Comparison of ENCODE assay signal across 13 cellular contexts in genomic region chr15:75025548-75026260, GRCh38. TPM values are rescaled to one million over a fixed set of nuclear protein-coding genes. Genes with fewer than 3 reads are reported as not detected.
DNase-seq lines count a peak whose midpoint lies in the region; ATAC-seq and TF ChIP-seq lines count a peak whose summit lies in the region.
"Had no signal": no experiment of that assay in that cellular context is flagged by ENCODE, and none has a peak within 500 bp of the region (broad histone marks: within the 10 kb centered on the region; RNA-seq: fewer than 3 reads in every experiment).

No MANE protein-coding gene starts in this region.

- H3K27ac ChIP-seq in CD4-positive, alpha-beta memory T cell (ENCODE audit: low read depth, low read length): peak overlapping the region; percentile 14
- H3K27ac ChIP-seq: cardiac muscle cell, suprapubic skin had no signal

- H3K27me3 Mint-ChIP-seq in CD4-positive, alpha-beta memory T cell: no peaks in the 10 kb centered on the region
- H3K27me3 Mint-ChIP-seq in IgD-negative memory B cell: no peaks in the 10 kb centered on the region
- no peaks in the 10 kb centered on the region for H3K27me3 Mint-ChIP-seq in activated CD8-positive, alpha-beta T cell treated with anti-CD3 and anti-CD28 coated beads for 36 hours
- H3K27me3 Mint-ChIP-seq in naive thymus-derived CD8-positive, alpha-beta T cell: no peaks in the 10 kb centered on the region

- H3K9me3 Mint-ChIP-seq in CD4-positive, alpha-beta memory T cell: no peaks in the 10 kb centered on the region
- H3K9me3 Mint-ChIP-seq in IgD-negative memory B cell: no peaks in the 10 kb centered on the region
- no peaks in the 10 kb centered on the region for H3K9me3 Mint-ChIP-seq in activated CD8-positive, alpha-beta T cell treated with anti-CD3 and anti-CD28 coated beads for 36 hours
- H3K9me3 Mint-ChIP-seq in naive thymus-derived CD8-positive, alpha-beta T cell: no peaks in the 10 kb centered on the region

- CTCF ChIA-PET in CD4-positive, alpha-beta memory T cell (lab: Charles Lee; ENCODE audit: partially characterized antibody): interaction anchor here (8.4 kb wide), 1 partner anchor 181 kb away, joined by 126 read pairs; no protein-coding TSS in a partner anchor
- CTCF ChIA-PET in activated CD8-positive, alpha-beta T cell treated with anti-CD3 and anti-CD28 coated beads for 36 hours (lab: Charles Lee): interaction anchor here (0.8 to 8.7 kb wide), 5 partner anchors 18 to 282 kb away, joined by 3 to 89 read pairs (median 4); partner anchors contain the start of gene C15orf39

- intact Hi-C loops in CD4-positive, alpha-beta memory T cell (cut with micrococcal nuclease): loop anchor here (1.0 to 10.0 kb wide), 4 partner anchors 183 to 1031 kb away; partner anchors contain the start of genes FBXO22, MAN2C1, PML and STOML1
- intact Hi-C loops in activated CD8-positive, alpha-beta T cell treated with anti-CD3 and anti-CD28 coated beads for 36 hours (cut with micrococcal nuclease): no loop called here

- peaks cover 28% of the 10 kb centered on the region for H3K4me1 ChIP-seq in CD4-positive, alpha-beta memory T cell (ENCODE audit: insufficient read depth, low read length)

- H3K27me3 ChIP-seq in CD4-positive, alpha-beta memory T cell (ENCODE audit: insufficient read depth, low read length): no peaks in the 10 kb centered on the region
- H3K27me3 ChIP-seq: cardiac muscle cell, suprapubic skin had no signal

- peak overlapping the region in 6 of 8 donors; percentile 64 to 98 (median 84) for H3K4me3 Mint-ChIP-seq in CD4-positive, alpha-beta memory T cell
- H3K4me3 Mint-ChIP-seq in IgD-negative memory B cell: peak overlapping the region in 3 of 4 donors; percentile 83 to 98 (median 88)
- no peak overlapping the region for H3K4me3 Mint-ChIP-seq in activated CD8-positive, alpha-beta T cell treated with anti-CD3 and anti-CD28 coated beads for 36 hours
- H3K4me3 Mint-ChIP-seq in naive thymus-derived CD8-positive, alpha-beta T cell: peak overlapping the region in 7 of 10 donors; percentile 0 to 99 (median 96)

- H3K27ac Mint-ChIP-seq in CD4-positive, alpha-beta memory T cell: peak overlapping the region in 5 of 7 donors; percentile 60 to 91 (median 76)
- peak overlapping the region in 2 of 3 donors; percentile 10 to 20 for H3K27ac Mint-ChIP-seq in IgD-negative memory B cell
- peak overlapping the region; percentile 53 for H3K27ac Mint-ChIP-seq in activated CD8-positive, alpha-beta T cell treated with anti-CD3 and anti-CD28 coated beads for 36 hours
- H3K27ac Mint-ChIP-seq in naive thymus-derived CD8-positive, alpha-beta T cell: peak overlapping the region in 7 of 10 donors; percentile 20 to 97 (median 85)

- no peak for ATAC-seq in activated CD8-positive, alpha-beta T cell treated with anti-CD3 and anti-CD28 coated beads for 36 hours
- no peak for ATAC-seq in naive thymus-derived CD8-positive, alpha-beta T cell
- ATAC-seq in HG03439 (IDR thresholded peaks at IDR 0.05; ENCODE audit: unreplicated experiment): no peak
- ATAC-seq: left lobe of liver had no signal

- no peak for TF ChIP-seq CTCF in activated CD8-positive, alpha-beta T cell treated with anti-CD3 and anti-CD28 coated beads for 36 hours (IDR thresholded peaks at IDR 0.05)

- H3K4me1 Mint-ChIP-seq in CD4-positive, alpha-beta memory T cell: peaks cover 15 to 35% (median 23%) of the 10 kb centered on the region in 4 donors
- H3K4me1 Mint-ChIP-seq in IgD-negative memory B cell: peaks cover 19 to 24% (median 24%) of the 10 kb centered on the region in 3 donors
- H3K4me1 Mint-ChIP-seq in activated CD8-positive, alpha-beta T cell treated with anti-CD3 and anti-CD28 coated beads for 36 hours (ENCODE audit: low read depth): peaks cover 30% of the 10 kb centered on the region
- H3K4me1 Mint-ChIP-seq in naive thymus-derived CD8-positive, alpha-beta T cell: peaks cover 14 to 37% (median 27%) of the 10 kb centered on the region in 4 donors

- peaks cover 5 to 16% of the 10 kb centered on the region in 2 donors for H3K36me3 Mint-ChIP-seq in CD4-positive, alpha-beta memory T cell
- peaks cover 4% of the 10 kb centered on the region for H3K36me3 Mint-ChIP-seq in IgD-negative memory B cell
- peaks cover 17% of the 10 kb centered on the region for H3K36me3 Mint-ChIP-seq in activated CD8-positive, alpha-beta T cell treated with anti-CD3 and anti-CD28 coated beads for 36 hours (ENCODE audit: low read depth)
- peaks cover 0 to 5% (median 0%) of the 10 kb centered on the region in 3 donors for H3K36me3 Mint-ChIP-seq in naive thymus-derived CD8-positive, alpha-beta T cell

- no peak overlapping the region for H3K4me3 ChIP-seq in CD4-positive, alpha-beta memory T cell (ENCODE audit: low read length in 2 of 2)
- H3K4me3 ChIP-seq: cardiac muscle cell, suprapubic skin had no signal

- POLR2A ChIA-PET in CD4-positive, alpha-beta memory T cell (lab: Charles Lee; ENCODE audit: partially characterized antibody): interaction anchor here (3.6 kb wide), 1 partner anchor 176 kb away, joined by 23 read pairs; the partner anchor contains the start of gene C15orf39
- POLR2A ChIA-PET in activated CD8-positive, alpha-beta T cell treated with anti-CD3 and anti-CD28 coated beads for 36 hours (lab: Charles Lee): interaction anchor here (0.9 to 3.1 kb wide), 7 partner anchors 11 to 242 kb away, joined by 3 to 24 read pairs (median 4); partner anchors contain the start of genes C15orf39 and SCAMP5
- POLR2A ChIA-PET in naive thymus-derived CD8-positive, alpha-beta T cell (lab: Charles Lee): interaction anchor here (4.3 kb wide), 1 partner anchor 177 kb away, joined by 30 read pairs; the partner anchor contains the start of gene C15orf39

- H3K9me3 ChIP-seq in CD4-positive, alpha-beta memory T cell (ENCODE audit: control insufficient read depth in 1 of 2, low read length in 2 of 2): no peaks in the 10 kb centered on the region
- H3K9me3 ChIP-seq: suprapubic skin had no signal

- no peak for DNase-seq in CD4-positive, alpha-beta memory T cell
- no peak for DNase-seq in activated CD8-positive, alpha-beta T cell treated with anti-CD3 and anti-CD28 coated beads for 36 hours
- DNase-seq in naive thymus-derived CD8-positive, alpha-beta T cell: peak in 1 of 10 donors; percentile 18
- DNase-seq in NCI-H2107 treated with DMSO at 0.1 percent for 48 hours (lab: John Stamatoyannopoulos, UW; ENCODE audit: unreplicated experiment) (no peak), HCEC 1CT (no peak)
- DNase-seq: activated gamma-delta T cell treated with Interleukin-2 at 50 U/mL for 16 hours, NCI-H1105 treated with DMSO at 0.1 percent for 48 hours, NCI-H748 treated with DMSO at 0.1 percent for 48 hours had no signal

- H3K36me3 ChIP-seq in CD4-positive, alpha-beta memory T cell (ENCODE audit: insufficient read depth, low read length): peaks cover 5% of the 10 kb centered on the region
- H3K36me3 ChIP-seq: cardiac muscle cell, suprapubic skin had no signal

RNA-seq across cellular contexts. Expression of gene PPCDC, which starts 2.3 kb away (rescaled TPM):
- total RNA-seq in CD4-positive, alpha-beta memory T cell: 10 to 100 TPM; 14.1 to 15.2 TPM
- polyA plus RNA-seq in CD4-positive, alpha-beta memory T cell: 10 to 100 TPM in 1 of 2 donors, 1 to 10 TPM in 1; 8.5 to 12.4 TPM
- polyA plus RNA-seq in IgD-negative memory B cell: 12.6 TPM
- total RNA-seq in activated CD8-positive, alpha-beta T cell treated with anti-CD3 and anti-CD28 coated beads for 36 hours: 10 to 100 TPM; 25.7 to 26.6 TPM
- 10 to 100 TPM; 13.4 to 15.7 TPM for total RNA-seq in naive thymus-derived CD8-positive, alpha-beta T cell
- 10 to 100 TPM; 12.0 to 16.7 (median 13.0) TPM for polyA plus RNA-seq in naive thymus-derived CD8-positive, alpha-beta T cell

RNA-seq across cellular contexts. Expression of gene SCAMP5, which starts 30.3 kb away (rescaled TPM):
- under 1 TPM; 0.26 to 0.33 TPM for total RNA-seq in CD4-positive, alpha-beta memory T cell
- under 1 TPM in 1 of 2 donors, not detected in 1; 0.15 TPM for polyA plus RNA-seq in CD4-positive, alpha-beta memory T cell
- 0.24 TPM for polyA plus RNA-seq in IgD-negative memory B cell
- 1 to 10 TPM in 1 of 2 experiments, under 1 TPM in 1; 0.65 to 1.1 TPM for total RNA-seq in activated CD8-positive, alpha-beta T cell treated with anti-CD3 and anti-CD28 coated beads for 36 hours
- total RNA-seq in naive thymus-derived CD8-positive, alpha-beta T cell: under 1 TPM; 0.23 to 0.36 TPM
- polyA plus RNA-seq in naive thymus-derived CD8-positive, alpha-beta T cell: under 1 TPM in 2 of 3 donors, not detected in 1; 0.09 to 0.19 TPM

Comparison
In these comparisons a context has a peak if more than half of its experiments do, and no peak if none do; other contexts are left out.
1. H3K27ac Mint-ChIP-seq: peak in every context shown above with its lines; median percentile 85 in naive thymus-derived CD8-positive, alpha-beta T cell; 76 in CD4-positive, alpha-beta memory T cell; 53 in activated CD8-positive, alpha-beta T cell treated with anti-CD3 and anti-CD28 coated beads for 36 hours; 15 in IgD-negative memory B cell.